ENCODE assay signal across 8 cellular contexts in genomic region chr19:58380037-58380735, GRCh38. TPM values are rescaled to one million over a fixed set of nuclear protein-coding genes. Genes with fewer than 3 reads are reported as not detected.
DNase-seq lines count a peak whose midpoint lies in the region; ATAC-seq and TF ChIP-seq lines count a peak whose summit lies in the region.

No MANE protein-coding gene starts in this region.

- intact Hi-C loops in CD4-positive, alpha-beta memory T cell (cut with micrococcal nuclease), result loop anchor here (2.0 to 10.0 kb wide), 2 partner anchors 101 to 155 kb away; partner anchors contain the start of genes ZNF544 and ZNF8

- peak overlapping the region; percentile 23 for H3K9ac ChIP-seq in muscle layer of colon (ENCODE audit: low read length)

- H3K4me1 Mint-ChIP-seq in CD4-positive, alpha-beta memory T cell, result peaks cover 15 to 35% (median 21%) of the 10 kb centered on the region in 4 donors
- peaks cover 22% of the 10 kb centered on the region for H3K4me1 Mint-ChIP-seq in chondrocyte (ENCODE audit: low read depth)

- H3K4me3 Mint-ChIP-seq in CD4-positive, alpha-beta memory T cell, result peak overlapping the region; percentile 91 to 97 (median 94)
- H3K4me3 Mint-ChIP-seq in chondrocyte (ENCODE audit: unreplicated experiment), result peak overlapping the region; percentile 90

- no peaks in the 10 kb centered on the region for H3K36me3 ChIP-seq in CD4-positive, alpha-beta memory T cell (ENCODE audit: insufficient read depth, low read length)
- H3K36me3 ChIP-seq in muscle layer of colon (ENCODE audit: insufficient read depth, low read length), result no peaks in the 10 kb centered on the region

- no peaks in the 10 kb centered on the region for H3K27me3 Mint-ChIP-seq in CD4-positive, alpha-beta memory T cell
- H3K27me3 Mint-ChIP-seq in chondrocyte (ENCODE audit: low read depth), result no peaks in the 10 kb centered on the region

- H3K4me3 ChIP-seq in CD4-positive, alpha-beta memory T cell (ENCODE audit: low read length in 2 of 2), result peak overlapping the region; percentile 61 to 73
- H3K4me3 ChIP-seq in muscle layer of colon (ENCODE audit: low read depth in 1 of 2, low read length in 2 of 2), result peak overlapping the region; percentile 85 to 91

- no peak for ATAC-seq in HG03135 (IDR thresholded peaks at IDR 0.05; ENCODE audit: unreplicated experiment)

- TF ChIP-seq CTCF in chondrocyte (IDR thresholded peaks at IDR 0.05), result no peak

- H3K9me3 ChIP-seq in CD4-positive, alpha-beta memory T cell (ENCODE audit: control insufficient read depth in 1 of 2, low read length in 2 of 2), result no peaks in the 10 kb centered on the region
- H3K9me3 ChIP-seq in muscle layer of colon (ENCODE audit: low read length), result no peaks in the 10 kb centered on the region

- H3K27ac ChIP-seq in CD4-positive, alpha-beta memory T cell (ENCODE audit: low read depth, low read length), result peak overlapping the region; percentile 89
- H3K27ac ChIP-seq in muscle layer of colon (ENCODE audit: low read depth, low read length), result peak overlapping the region; percentile 95

- POLR2A ChIA-PET in CD4-positive, alpha-beta memory T cell (lab: Charles Lee; ENCODE audit: partially characterized antibody), result interaction anchor here (0.8 to 3.6 kb wide), 6 partner anchors 15 to 60 kb away, joined by 3 to 44 read pairs (median 4); partner anchors contain the start of genes RNF225, ZNF132, ZNF497 and ZNF584

- TF ChIP-seq RAD21 in Ishikawa (IDR thresholded peaks at IDR 0.05; ENCODE audit: low read depth), result peak; percentile 18; the same call in 1 of the 2 replicates

- H3K27me3 ChIP-seq in CD4-positive, alpha-beta memory T cell (ENCODE audit: insufficient read depth, low read length), result no peaks in the 10 kb centered on the region
- no peaks in the 10 kb centered on the region for H3K27me3 ChIP-seq in muscle layer of colon (ENCODE audit: control insufficient read depth in 1 of 2, insufficient read depth in 2 of 2, low read length in 2 of 2)

- H3K9me3 Mint-ChIP-seq in CD4-positive, alpha-beta memory T cell, result peaks cover 0 to 2% (median 0%) of the 10 kb centered on the region in 8 donors
- H3K9me3 Mint-ChIP-seq in chondrocyte (ENCODE audit: low read depth), result no peaks in the 10 kb centered on the region

- CTCF ChIA-PET in CD4-positive, alpha-beta memory T cell (lab: Charles Lee; ENCODE audit: partially characterized antibody), result no interaction called here

- peak overlapping the region; percentile 84 to 98 (median 96) for H3K27ac Mint-ChIP-seq in CD4-positive, alpha-beta memory T cell
- peak overlapping the region; percentile 96 for H3K27ac Mint-ChIP-seq in chondrocyte (ENCODE audit: unreplicated experiment)

- DNase-seq in CD4-positive, alpha-beta memory T cell, result no peak
- DNase-seq in chondrocyte (ENCODE audit: low spot score), result peak; percentile 59
- DNase-seq in glomerular visceral epithelial cell (ENCODE audit: extremely low spot score), result no peak
- DNase-seq in middle frontal gyrus (ENCODE audit: extremely low spot score, low spot score), result no peak
- no peak for DNase-seq in dedifferentiated amniotic fluid mesenchymal stem cell (ENCODE audit: extremely low spot score)

- TF ChIP-seq EP300 in Ishikawa (IDR thresholded peaks at IDR 0.05; ENCODE audit: borderline replicate concordance), result peak; percentile 28; the same call in 1 of the 2 replicates

- peaks cover 0 to 4% of the 10 kb centered on the region in 2 donors for H3K36me3 Mint-ChIP-seq in CD4-positive, alpha-beta memory T cell
- no peaks in the 10 kb centered on the region for H3K36me3 Mint-ChIP-seq in chondrocyte (ENCODE audit: low read depth)

- H3K4me1 ChIP-seq in CD4-positive, alpha-beta memory T cell (ENCODE audit: insufficient read depth, low read length), result peaks cover 20% of the 10 kb centered on the region
- H3K4me1 ChIP-seq in muscle layer of colon (ENCODE audit: insufficient read depth, low read length), result peaks cover 16% of the 10 kb centered on the region

TF ChIP-seq in Ishikawa, 13 proteins besides CTCF, POLR2A, EP300 and RAD21:
- 0 out of 2 replicates have a peak, but pooled peaks have one; percentile 29 for TF ChIP-seq REST (IDR thresholded peaks at IDR 0.05; ENCODE audit: low read depth)
- TF ChIP-seq ZBTB7A (IDR thresholded peaks at IDR 0.05; ENCODE audit: low read depth), result no peak
- peak; percentile 49; the same call in 1 of the 2 replicates for TF ChIP-seq TEAD4 (IDR thresholded peaks at IDR 0.05)
- TF ChIP-seq TCF12 (IDR thresholded peaks at IDR 0.05; ENCODE audit: low read depth), result no peak
- no peak for TF ChIP-seq USF1 (IDR thresholded peaks at IDR 0.05)
- no peak for TF ChIP-seq TAF1 (IDR thresholded peaks at IDR 0.05; ENCODE audit: low read depth)
- TF ChIP-seq FOXM1 (IDR thresholded peaks at IDR 0.05; ENCODE audit: borderline replicate concordance, low read depth), result no peak
- TF ChIP-seq CEBPB (IDR thresholded peaks at IDR 0.05), result no peak
- TF ChIP-seq YY1 (IDR thresholded peaks at IDR 0.05; ENCODE audit: low read depth), result no peak
- no peak for TF ChIP-seq EGR1 (IDR thresholded peaks at IDR 0.05)

RNA-seq across cellular contexts. Expression of gene ZNF837, which starts 0.6 kb away (rescaled TPM):
- 1 to 10 TPM; 3.4 to 3.5 TPM for total RNA-seq in CD4-positive, alpha-beta memory T cell
- 1 to 10 TPM; 3.8 to 4.6 TPM for polyA plus RNA-seq in CD4-positive, alpha-beta memory T cell
- total RNA-seq in chondrocyte, result 2.0 to 3.5 TPM (median 2.5 TPM) in 3 replicates

RNA-seq across cellular contexts. Expression of gene RPS5, which starts 6.9 kb away (rescaled TPM):
- 1,000 to 10,000 TPM; 1,267 to 1,360 TPM for total RNA-seq in CD4-positive, alpha-beta memory T cell
- polyA plus RNA-seq in CD4-positive, alpha-beta memory T cell, result 1,000 to 10,000 TPM; 1,172 to 1,304 TPM
- 624 to 792 TPM (median 634 TPM) in 3 replicates for total RNA-seq in chondrocyte

RNA-seq across cellular contexts. Expression of gene RNF225, which starts 15.3 kb away (rescaled TPM):
- total RNA-seq in CD4-positive, alpha-beta memory T cell, result under 1 TPM in 1 of 2 experiments, not detected in 1; 0.47 TPM
- not detected for polyA plus RNA-seq in CD4-positive, alpha-beta memory T cell
- total RNA-seq in chondrocyte, result not detected in 3 replicates

RNA-seq across cellular contexts. Expression of gene ZNF497, which starts 17.6 kb away (rescaled TPM):
- 1 to 10 TPM; 1.7 to 2.0 TPM for total RNA-seq in CD4-positive, alpha-beta memory T cell
- polyA plus RNA-seq in CD4-positive, alpha-beta memory T cell, result 1 to 10 TPM in 1 of 2 donors, under 1 TPM in 1; 0.46 to 1.2 TPM
- 0.65 to 0.69 TPM (median 0.68 TPM) in 3 replicates for total RNA-seq in chondrocyte

RNA-seq across cellular contexts. Expression of gene A1BG, which starts 26.9 kb away (rescaled TPM):
- total RNA-seq in CD4-positive, alpha-beta memory T cell, result 10 to 100 TPM; 15.8 to 19.0 TPM
- 10 to 100 TPM; 44.7 to 47.9 TPM for polyA plus RNA-seq in CD4-positive, alpha-beta memory T cell
- total RNA-seq in chondrocyte, result 49.7 to 53.8 TPM (median 50.2 TPM) in 3 replicates
